ENCODE assay signal across 8 cellular contexts in genomic region chr17:7839199-7839889, GRCh38. TPM values are rescaled to one million over a fixed set of nuclear protein-coding genes. Genes with fewer than 3 reads are reported as not detected.
DNase-seq lines count a peak whose midpoint lies in the region; ATAC-seq and TF ChIP-seq lines count a peak whose summit lies in the region.

No MANE protein-coding gene starts in this region.

- H3K4me3 Mint-ChIP-seq in MCF 10A (ENCODE audit: unreplicated experiment): peak overlapping the region; percentile 89

- CTCF ChIA-PET in A673 (lab: Charles Lee): no interaction called here
- CTCF ChIA-PET in MCF 10A (lab: Yijun Ruan, JAX): interaction anchor here (1.2 to 5.8 kb wide), 4 partner anchors 12 to 96 kb away, joined by 3 to 32 read pairs (median 6); no protein-coding TSS in a partner anchor
- CTCF ChIA-PET in GM10248 (lab: Yijun Ruan, JAX): interaction anchor here (0.9 to 2.0 kb wide), 5 partner anchors 11 to 59 kb away, joined by 3 to 9 read pairs (median 6); partner anchors contain the start of gene NAA38

- DNase-seq in A673 (ENCODE audit: low spot score): no peak
- DNase-seq in Karpas-422: peak; percentile 59
- DNase-seq in MCF 10A (ENCODE audit: unreplicated experiment): no peak
- DNase-seq in NCI-H1436 (lab: John Stamatoyannopoulos, UW): no peak
- DNase-seq in GM10248 (ENCODE audit: extremely low spot score): no peak
- DNase-seq in COLO829 (ENCODE audit: low spot score): no peak

- no peaks in the 10 kb centered on the region for H3K27me3 Mint-ChIP-seq in MCF 10A (ENCODE audit: insufficient read depth, unreplicated experiment)

- no peaks in the 10 kb centered on the region for H3K9me2 ChIP-seq in Karpas-422 (replicated peaks; ENCODE audit: insufficient read depth, low read length)

- peak overlapping the region; percentile 87 for H3K27ac Mint-ChIP-seq in MCF 10A (ENCODE audit: low read depth, unreplicated experiment)

- no peak for TF ChIP-seq CTCF in A673 (conservative IDR thresholded peaks at IDR 0.05; ENCODE audit: low read depth, low read length)
- TF ChIP-seq CTCF in MCF 10A (IDR thresholded peaks at IDR 0.05; ENCODE audit: unreplicated experiment): no peak
- no peak for TF ChIP-seq CTCF in GM10248 (IDR thresholded peaks at IDR 0.05; ENCODE audit: control extremely low read depth, extremely low read depth, low read depth, missing control alignments)

- H3K36me3 ChIP-seq in A673 (ENCODE audit: insufficient read depth, low read length, poor library complexity, severe bottlenecking) (peaks cover 2% of the 10 kb centered on the region), Karpas-422 (ENCODE audit: insufficient read depth, low read length) (no peaks in the 10 kb centered on the region), mucosa of rectum (ENCODE audit: control insufficient read depth in 2 of 2, insufficient read depth in 2 of 2, low read length in 2 of 2) (peaks cover 2 to 4% of the 10 kb centered on the region in 2 donors)

- H4K20me1 ChIP-seq in Karpas-422 (ENCODE audit: insufficient read depth, low read depth, low read length): no peaks in the 10 kb centered on the region; the same call in 1 of the 2 replicates

- H3K9me3 Mint-ChIP-seq in MCF 10A (ENCODE audit: unreplicated experiment): no peaks in the 10 kb centered on the region

- H3K79me2 ChIP-seq in Karpas-422 (ENCODE audit: low read length): peaks cover 28% of the 10 kb centered on the region

- no peak for ATAC-seq in HG02623 (IDR thresholded peaks at IDR 0.05; ENCODE audit: unreplicated experiment)

- peaks cover 38% of the 10 kb centered on the region for H3K4me1 ChIP-seq in A673 (ENCODE audit: insufficient read depth, low read length, poor library complexity, severe bottlenecking)
- H3K4me1 ChIP-seq in Karpas-422 (ENCODE audit: low read length): peaks cover 61% of the 10 kb centered on the region
- H3K4me1 ChIP-seq in mucosa of rectum (ENCODE audit: control insufficient read depth in 2 of 2, insufficient read depth in 2 of 2, low read length in 2 of 2): peaks cover 55 to 67% of the 10 kb centered on the region in 2 donors

- H2AFZ ChIP-seq in Karpas-422 (ENCODE audit: low read length): no peak overlapping the region

- peaks cover 58% of the 10 kb centered on the region for H3K4me1 Mint-ChIP-seq in MCF 10A (ENCODE audit: insufficient read depth, unreplicated experiment)

- POLR2A ChIA-PET in A673 (lab: Charles Lee; ENCODE audit: low non-redundant PET) (no interaction called here), MCF 10A (lab: Yijun Ruan, JAX) (interaction anchor here (0.6 to 6.6 kb wide), 5 partner anchors 14 to 280 kb away, joined by 3 to 70 read pairs (median 4); partner anchors contain the start of genes CYB5D1, NAA38, TMEM88 and TP53), GM10248 (lab: Yijun Ruan, JAX) (interaction anchor here (0.7 kb wide), 1 partner anchor 18 kb away, joined by 3 read pairs; the partner anchor contains the start of gene NAA38)

- BruUV-seq in A673 (replicated peaks; lab: Mats Ljungman, UMichigan) (no TSS peak), MCF 10A (replicated peaks; lab: Mats Ljungman, UMichigan) (no TSS peak)

- intact Hi-C loops in A673 (cut with micrococcal nuclease; ENCODE audit: unreplicated experiment) (no loop called here), MCF 10A (cut with micrococcal nuclease) (no loop called here)

- peak overlapping the region; percentile 96 for H3K4me2 ChIP-seq in Karpas-422 (ENCODE audit: low read depth, low read length, poor library complexity, severe bottlenecking)

- H3K4me3 ChIP-seq in A673 (ENCODE audit: low read depth, low read length, poor library complexity, severe bottlenecking): peak overlapping the region; percentile 37
- H3K4me3 ChIP-seq in Karpas-422 (ENCODE audit: low read length): peak overlapping the region; percentile 88; the same call in 1 of the 2 replicates
- peak overlapping the region; percentile 58 to 59 for H3K4me3 ChIP-seq in mucosa of rectum (ENCODE audit: low read length in 2 of 2)

- H3K36me3 Mint-ChIP-seq in MCF 10A (ENCODE audit: insufficient read depth, unreplicated experiment): peaks cover 49% of the 10 kb centered on the region

- H3K27ac ChIP-seq in A673 (ENCODE audit: low read depth, low read length, poor library complexity, severe bottlenecking) (peak overlapping the region; percentile 97), Karpas-422 (ENCODE audit: low read length) (peak overlapping the region; percentile 95), mucosa of rectum (ENCODE audit: low read depth in 2 of 2, low read length in 2 of 2) (peak overlapping the region; percentile 84 to 87)

- H3K9me3 ChIP-seq in A673 (ENCODE audit: low read depth, low read length, poor library complexity, severe bottlenecking) (no peaks in the 10 kb centered on the region), Karpas-422 (ENCODE audit: low read length) (no peaks in the 10 kb centered on the region), mucosa of rectum (ENCODE audit: control insufficient read depth in 2 of 2, low read length in 2 of 2) (no peaks in the 10 kb centered on the region)

- H3K9ac ChIP-seq in Karpas-422 (ENCODE audit: low read length) (peak overlapping the region; percentile 92), mucosa of rectum (ENCODE audit: low read depth in 1 of 2, low read length in 2 of 2) (peak overlapping the region; percentile 38 to 55)

- H3K27me3 ChIP-seq in A673 (replicated peaks; ENCODE audit: insufficient read depth, low read depth, low read length, poor library complexity) (no peaks in the 10 kb centered on the region), Karpas-422 (ENCODE audit: low read length) (no peaks in the 10 kb centered on the region), mucosa of rectum (ENCODE audit: control insufficient read depth in 2 of 2, insufficient read depth in 2 of 2, low read length in 2 of 2) (no peaks in the 10 kb centered on the region)

RNA-seq across cellular contexts. Expression of gene KDM6B, which starts 5.3 kb away (rescaled TPM):
- 46.8 and 51.1 TPM in 2 replicates for total RNA-seq in A673 (2021)
- total RNA-seq in Karpas-422 (2014; rRNA removed; shearing (Covaris generic); ENCODE audit: low replicate concordance): 11.9 and 34.6 TPM in 2 replicates
- 37.9 and 39.8 TPM in 2 replicates for total RNA-seq in MCF 10A (2022)

RNA-seq across cellular contexts. Expression of gene TMEM88, which starts 15.5 kb away (rescaled TPM):
- total RNA-seq in A673 (2021) (1.7 and 3.0 TPM in 2 replicates), MCF 10A (2022) (3.5 and 4.4 TPM in 2 replicates)
- total RNA-seq in Karpas-422 (2014; rRNA removed; shearing (Covaris generic); ENCODE audit: low replicate concordance): 0.69 and 1.4 TPM in 2 replicates

RNA-seq across cellular contexts. Expression of gene NAA38, which starts 18.0 kb away (rescaled TPM):
- 64.3 and 67.7 TPM in 2 replicates for total RNA-seq in A673 (2021)
- 313 and 321 TPM in 2 replicates for total RNA-seq in Karpas-422 (2014; rRNA removed; shearing (Covaris generic); ENCODE audit: low replicate concordance)
- total RNA-seq in MCF 10A (2022): 70.2 and 83.4 TPM in 2 replicates

RNA-seq across cellular contexts. Expression of gene CYB5D1, which starts 18.5 kb away (rescaled TPM):
- total RNA-seq in A673 (2021) (16.9 and 18.7 TPM in 2 replicates), MCF 10A (2022) (23.1 and 23.2 TPM in 2 replicates)
- 8.5 and 10.9 TPM in 2 replicates for total RNA-seq in Karpas-422 (2014; rRNA removed; shearing (Covaris generic); ENCODE audit: low replicate concordance)

RNA-seq across cellular contexts. Expression of gene CHD3, which starts 49.2 kb away (rescaled TPM):
- total RNA-seq in A673 (2021): 249 and 264 TPM in 2 replicates
- total RNA-seq in Karpas-422 (2014; rRNA removed; shearing (Covaris generic); ENCODE audit: low replicate concordance): 191 and 346 TPM in 2 replicates
- total RNA-seq in MCF 10A (2022): 78.5 and 87.1 TPM in 2 replicates

Comparison
In these comparisons a context has a peak if more than half of its experiments do, and no peak if none do; other contexts are left out.
1. H3K4me3 ChIP-seq: peak in every context shown above with its lines; median percentile 88 in Karpas-422; 58 in mucosa of rectum; 37 in A673.